7 cellular contexts compared by ENCODE assay signal in genomic region chr4:91688413-91688812, GRCh38.
"Had no signal": no experiment of that assay in that cellular context is flagged by ENCODE, and none has a peak within 500 bp of the region (broad histone marks: within the 10 kb centered on the region; RNA-seq: fewer than 3 reads in every experiment).

No MANE protein-coding gene starts in this region.

- H3K9ac ChIP-seq: KMS-11 had no signal

- DNase-seq: IMR-90, KBM-7, KG1 had no signal

- ATAC-seq: HepG2, K562 had no signal

- H3K4me2 ChIP-seq: KMS-11 had no signal

- H3K4me3 ChIP-seq: K562 had no signal

- H3K27ac ChIP-seq: HL-60, KMS-11 had no signal
